Comparison of ENCODE assay signal across 16 cellular contexts in the genomic region with DNA sequence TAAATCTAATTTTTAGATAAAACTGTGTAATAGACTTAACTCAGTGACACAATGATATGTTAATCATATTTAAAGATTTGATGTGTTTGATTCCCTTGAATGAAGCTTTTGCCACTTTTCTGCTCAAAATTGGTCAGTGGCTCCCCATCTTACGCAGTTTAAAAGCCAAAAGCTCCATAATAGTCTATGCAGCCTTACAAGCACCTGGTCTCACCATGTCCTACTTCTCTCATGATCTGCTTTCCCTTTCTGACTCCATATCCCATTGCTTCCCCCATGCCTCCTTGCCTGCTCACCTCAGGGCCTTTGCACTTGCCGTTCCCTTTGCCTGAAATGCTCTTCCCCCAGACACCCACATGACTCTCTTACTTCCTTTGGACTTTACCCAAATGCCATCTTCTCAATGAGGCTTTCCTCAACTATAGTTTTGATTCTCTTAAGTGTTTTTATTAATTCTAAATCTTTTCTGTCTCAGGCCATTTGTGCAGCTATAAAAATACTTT. TPM values are rescaled to one million over a fixed set of nuclear protein-coding genes. Genes with fewer than 3 reads are reported as not detected.
DNase-seq lines count a peak whose midpoint lies in the region; ATAC-seq and TF ChIP-seq lines count a peak whose summit lies in the region.
"Had no signal": no experiment of that assay in that cellular context is flagged by ENCODE, and none has a peak within 500 bp of the region (broad histone marks: within the 10 kb centered on the region; RNA-seq: fewer than 3 reads in every experiment).

No MANE protein-coding gene starts in this region.

- H3K4me1 ChIP-seq in iPS-18a (ENCODE audit: control insufficient read depth, low read depth, low read length) (peaks cover 6% of the 10 kb centered on the region), psoas muscle (peaks cover 18% of the 10 kb centered on the region)
- H3K4me1 ChIP-seq: prostate gland had no signal

- H3K4me1 Mint-ChIP-seq in T-helper 1 cell treated with Interleukin-12 subunit alpha and Interleukin-12 subunit beta and Interleukin-4 antibody, amounts not matched to agents 30 μg/mL and 1 μg/mL, for 36 hours (ENCODE audit: low read depth), result peaks cover 4% of the 10 kb centered on the region

- H3K36me3 Mint-ChIP-seq in T-helper 1 cell treated with Interleukin-12 subunit alpha and Interleukin-12 subunit beta and Interleukin-4 antibody, amounts not matched to agents 30 μg/mL and 1 μg/mL, for 36 hours (ENCODE audit: low read depth), result no peaks in the 10 kb centered on the region

- no peak for TF ChIP-seq CTCF in psoas muscle (IDR thresholded peaks at IDR 0.05)

- ATAC-seq in psoas muscle (no peak), left cardiac atrium (no peak)
- ATAC-seq: heart left ventricle had no signal

- no peak for DNase-seq in T-helper 1 cell
- DNase-seq in SK-N-MC (ENCODE audit: low read depth, low spot score), result no peak
- DNase-seq in psoas muscle, result no peak
- no peak for DNase-seq in amniotic stem cell (lab: John Stamatoyannopoulos, UW)
- no peak for DNase-seq in foreskin melanocyte
- no peak for DNase-seq in left cardiac atrium
- DNase-seq: 8988T; activated CD4-positive, alpha-beta T cell treated with anti-CD3 and anti-CD28 coated beads, Interleukin-2, amount 50 U/mL, for 4 hours; activated naive CD4-positive, alpha-beta T cell; heart left ventricle; NCI-H2029 treated with DMSO at 0.1 percent for 48 hours had no signal

- H3K27ac ChIP-seq in SK-N-MC (no peak overlapping the region), iPS-18a (ENCODE audit: low read length) (no peak overlapping the region), psoas muscle (no peak overlapping the region)
- H3K27ac ChIP-seq: ascending aorta, heart left ventricle, prostate gland had no signal

- H3K27ac Mint-ChIP-seq in T-helper 1 cell treated with Interleukin-12 subunit alpha and Interleukin-12 subunit beta and Interleukin-4 antibody, amounts not matched to agents 30 μg/mL and 1 μg/mL, for 36 hours, result no peak overlapping the region

- H3K9me3 Mint-ChIP-seq in T-helper 1 cell treated with Interleukin-12 subunit alpha and Interleukin-12 subunit beta and Interleukin-4 antibody, amounts not matched to agents 30 μg/mL and 1 μg/mL, for 36 hours, result no peaks in the 10 kb centered on the region

- H3K4me3 Mint-ChIP-seq in T-helper 1 cell treated with Interleukin-12 subunit alpha and Interleukin-12 subunit beta and Interleukin-4 antibody, amounts not matched to agents 30 μg/mL and 1 μg/mL, for 36 hours, result peak overlapping the region; percentile 33

- peaks cover 76% of the 10 kb centered on the region for H3K27me3 Mint-ChIP-seq in T-helper 1 cell treated with Interleukin-12 subunit alpha and Interleukin-12 subunit beta and Interleukin-4 antibody, amounts not matched to agents 30 μg/mL and 1 μg/mL, for 36 hours (ENCODE audit: low read depth)

- intact Hi-C loops in psoas muscle (cut with DNase I), result no loop called here
- intact Hi-C loops in left cardiac atrium (cut with DNase I), result no loop called here

- peak overlapping the region; percentile 86; the same call in 1 of the 2 replicates for H3K4me3 ChIP-seq in SK-N-MC
- peak overlapping the region; percentile 91 for H3K4me3 ChIP-seq in iPS-18a (ENCODE audit: low read length)
- H3K4me3 ChIP-seq in psoas muscle, result peak overlapping the region; percentile 68
- H3K4me3 ChIP-seq: lung had no signal

- H3K9me3 ChIP-seq in SK-N-MC (ENCODE audit: low read depth, low read length) (no peaks in the 10 kb centered on the region), iPS-18a (ENCODE audit: control insufficient read depth, low read depth, low read length) (no peaks in the 10 kb centered on the region), psoas muscle (no peaks in the 10 kb centered on the region)
- H3K9me3 ChIP-seq: ascending aorta, heart left ventricle, prostate gland had no signal

- H3K36me3 ChIP-seq in SK-N-MC (ENCODE audit: insufficient read depth, low read length) (no peaks in the 10 kb centered on the region; the same call in 1 of the 2 replicates), iPS-18a (ENCODE audit: control insufficient read depth, low read depth, low read length) (no peaks in the 10 kb centered on the region), psoas muscle (ENCODE audit: insufficient read depth in 1 of 2, low read depth in 1 of 2) (no peaks in the 10 kb centered on the region)
- H3K36me3 ChIP-seq: ascending aorta, heart left ventricle, prostate gland had no signal

- H3K9ac ChIP-seq in SK-N-MC (ENCODE audit: insufficient read length) (no peak overlapping the region), iPS-18a (ENCODE audit: low read length) (no peak overlapping the region)

- peaks cover 17% of the 10 kb centered on the region for H3K27me3 ChIP-seq in iPS-18a (ENCODE audit: control insufficient read depth, insufficient read depth, low read length)
- no peaks in the 10 kb centered on the region for H3K27me3 ChIP-seq in psoas muscle (ENCODE audit: insufficient read depth in 3 of 3, low read length in 2 of 3)
- H3K27me3 ChIP-seq: ascending aorta had no signal

- WGBS in psoas muscle, 3 donors, result 97 to 98% (median 98%) methylated on average over 2 of the region's 2 CpGs

RNA-seq across cellular contexts. Expression of a gene that starts 1.9 kb away (rescaled TPM):
- total RNA-seq in psoas muscle (1 to 10 TPM; 2.3 to 3.6 (median 2.9) TPM), left cardiac atrium (1 to 10 TPM; 3.0 to 4.7 TPM)
- 1 to 10 TPM; 1.6 to 2.5 (median 2.0) TPM for polyA plus RNA-seq in psoas muscle
